In genomic region chr10:9305018-9305655, GRCh38 we compare ENCODE assay signal across 9 cellular contexts.
A peak's percentile ranks its signal among the peaks of the same experiment; 100 is the strongest.
DNase-seq lines count a peak whose midpoint lies in the region; ATAC-seq and TF ChIP-seq lines count a peak whose summit lies in the region.
"Had no signal": no experiment of that assay in that cellular context is flagged by ENCODE, and none has a peak within 500 bp of the region (broad histone marks: within the 10 kb centered on the region; RNA-seq: fewer than 3 reads in every experiment).

No MANE protein-coding gene starts in this region.

- no peaks in the 10 kb centered on the region for H3K9me3 Mint-ChIP-seq in Caco-2 (ENCODE audit: unreplicated experiment)

- ATAC-seq in HG03378 (IDR thresholded peaks at IDR 0.05; ENCODE audit: unreplicated experiment) (peak; percentile 49), lower lobe of right lung (no peak)

- no peak overlapping the region for H3K27ac Mint-ChIP-seq in Caco-2 (ENCODE audit: unreplicated experiment)

- H3K27me3 ChIP-seq in Caco-2 (replicated peaks; ENCODE audit: control insufficient read depth, insufficient read depth, low read length) (no peaks in the 10 kb centered on the region), lower lobe of right lung (ENCODE audit: low read depth) (peaks cover 8% of the 10 kb centered on the region)

- H3K9me3 ChIP-seq in Caco-2 (no peaks in the 10 kb centered on the region; the same call in 1 of the 2 replicates), lower lobe of right lung (no peaks in the 10 kb centered on the region)
- H3K9me3 ChIP-seq: HAP-1 had no signal

- POLR2A ChIA-PET in Caco-2 (lab: Charles Lee) = no interaction called here

- H3K36me3 ChIP-seq in Caco-2 (ENCODE audit: control insufficient read depth, insufficient read depth, low read length) (no peaks in the 10 kb centered on the region), lower lobe of right lung (no peaks in the 10 kb centered on the region)
- H3K36me3 ChIP-seq: HAP-1 had no signal

- H3K36me3 Mint-ChIP-seq in Caco-2 (ENCODE audit: insufficient read depth, unreplicated experiment) = no peaks in the 10 kb centered on the region

- TF ChIP-seq CTCF in Caco-2 (IDR thresholded peaks at IDR 0.05; ENCODE audit: insufficient read depth in 1 of 2, low read depth in 1 of 2, low read length in 1 of 2, severe bottlenecking in 1 of 2, unreplicated experiment in 1 of 2) (peak; percentile 51 to 65), astrocyte of the spinal cord (IDR thresholded peaks at IDR 0.05; ENCODE audit: low read depth, low read length) (peak; percentile 43), lower lobe of right lung (IDR thresholded peaks at IDR 0.05) (peak; percentile 33)

- no peaks in the 10 kb centered on the region for H3K4me1 Mint-ChIP-seq in Caco-2 (ENCODE audit: low read depth, unreplicated experiment)

- in situ Hi-C loops in astrocyte of the spinal cord (cut with HindIII; ENCODE audit: low sequenced_read_pairs) = no loop called here

- H3K4me1 ChIP-seq in Caco-2 = no peaks in the 10 kb centered on the region
- H3K4me1 ChIP-seq in lower lobe of right lung = no peaks in the 10 kb centered on the region
- H3K4me1 ChIP-seq: HAP-1 had no signal

- peaks cover 7% of the 10 kb centered on the region for H3K27me3 Mint-ChIP-seq in Caco-2 (ENCODE audit: insufficient read depth, unreplicated experiment)

- no TSS peak for BruUV-seq in Caco-2 (replicated peaks; lab: Mats Ljungman, UMichigan)

- CTCF ChIA-PET in Caco-2 (lab: Charles Lee) = no interaction called here

- intact Hi-C loops in Caco-2 (cut with micrococcal nuclease; ENCODE audit: unreplicated experiment) (loop anchor here (10.0 kb wide), 3 partner anchors 400 to 1430 kb away; partner anchors contain the start of gene GATA3), lower lobe of right lung (cut with DNase I) (no loop called here)

- DNase-seq in Caco-2 = peak in 1 of 2 experiments; percentile 15
- peak; percentile 32 for DNase-seq in astrocyte of the spinal cord (ENCODE audit: low read depth, low spot score)
- DNase-seq in lower lobe of right lung = no peak
- no peak for DNase-seq in DMS79 (lab: John Stamatoyannopoulos, UW)
- DNase-seq in middle frontal gyrus (ENCODE audit: extremely low spot score, low spot score) = no peak
- DNase-seq in stimulated activated CD4-positive, alpha-beta T cell treated with anti-CD3 and anti-CD28 coated beads, Interleukin-1b, Interleukin-23, amount 100 ng/mL, for 48 hours = no peak
- DNase-seq in stimulated activated CD4-positive, alpha-beta T cell treated with anti-CD3 and anti-CD28 coated beads, Interleukin-15, amount 100 ng/mL, for 24 hours = no peak

- H3K4me3 Mint-ChIP-seq in Caco-2 (ENCODE audit: unreplicated experiment) = no peak overlapping the region

- no peak overlapping the region for H3K27ac ChIP-seq in lower lobe of right lung

- H3K4me3 ChIP-seq in Caco-2 (ENCODE audit: low read depth, low read length) (no peak overlapping the region), astrocyte of the spinal cord (ENCODE audit: low read depth, low read length) (no peak overlapping the region), lower lobe of right lung (no peak overlapping the region)
- H3K4me3 ChIP-seq: HAP-1 had no signal
